ENCODE assay signal across 8 cellular contexts in genomic region chr1:227788279-227789041, GRCh38. TPM values are rescaled to one million over a fixed set of nuclear protein-coding genes. Genes with fewer than 3 reads are reported as not detected.
DNase-seq lines count a peak whose midpoint lies in the region; ATAC-seq and TF ChIP-seq lines count a peak whose summit lies in the region.

No MANE protein-coding gene starts in this region.

- H3K27ac ChIP-seq in foreskin keratinocyte (peak overlapping the region; percentile 35), ovary (peak overlapping the region in 1 of 2 donors; percentile 76)

- no peaks in the 10 kb centered on the region for H3K9me3 Mint-ChIP-seq in activated CD8-positive, alpha-beta T cell treated with anti-CD3 and anti-CD28 coated beads for 36 hours

- H3K4me1 Mint-ChIP-seq in activated CD8-positive, alpha-beta T cell treated with anti-CD3 and anti-CD28 coated beads for 36 hours (ENCODE audit: low read depth): peaks cover 20% of the 10 kb centered on the region

- TF ChIP-seq EP300 in ovary (IDR thresholded peaks at IDR 0.05): no peak

- H3K36me3 Mint-ChIP-seq in activated CD8-positive, alpha-beta T cell treated with anti-CD3 and anti-CD28 coated beads for 36 hours (ENCODE audit: low read depth): no peaks in the 10 kb centered on the region

- peak; percentile 66 for ATAC-seq in GM18498 (IDR thresholded peaks at IDR 0.05; ENCODE audit: unreplicated experiment)
- peak; percentile 58 for ATAC-seq in HG02852 (IDR thresholded peaks at IDR 0.05; ENCODE audit: unreplicated experiment)
- ATAC-seq in activated CD8-positive, alpha-beta T cell treated with anti-CD3 and anti-CD28 coated beads for 36 hours: peak; percentile 69
- ATAC-seq in foreskin keratinocyte: peak; percentile 74

- intact Hi-C loops in activated CD8-positive, alpha-beta T cell treated with anti-CD3 and anti-CD28 coated beads for 36 hours (cut with micrococcal nuclease): no loop called here
- intact Hi-C loops in ovary (cut with DNase I): loop anchor here in 1 of 4 donors (2.0 kb wide), 1 partner anchor 60 kb away; no protein-coding TSS in a partner anchor

- 1 to 2% (median 2%) methylated on average over 61 to 67 of the region's 67 CpGs for WGBS in ovary, 3 donors

- H3K4me3 ChIP-seq in AG09309 (ENCODE audit: control insufficient read depth, low read depth, low read length) (peak overlapping the region; percentile 58), ovary (peak overlapping the region; percentile 41)

- CTCF ChIA-PET in activated CD8-positive, alpha-beta T cell treated with anti-CD3 and anti-CD28 coated beads for 36 hours (lab: Charles Lee): interaction anchor here (0.6 to 1.3 kb wide), 2 partner anchors 157 to 168 kb away, joined by 3 to 6 read pairs; no protein-coding TSS in a partner anchor

- no peak for TF ChIP-seq CTCF in AG09309 (IDR thresholded peaks at IDR 0.05; ENCODE audit: control insufficient read depth, insufficient read depth, low read depth, low read length, missing control alignments)
- TF ChIP-seq CTCF in activated CD8-positive, alpha-beta T cell treated with anti-CD3 and anti-CD28 coated beads for 36 hours (IDR thresholded peaks at IDR 0.05): no peak
- TF ChIP-seq CTCF in foreskin keratinocyte (conservative IDR thresholded peaks at IDR 0.05): no peak
- TF ChIP-seq CTCF in ovary (IDR thresholded peaks at IDR 0.05): no peak

- no peak for DNase-seq in AG09309 (ENCODE audit: low read depth)
- DNase-seq in NCI-H146 treated with DMSO at 0.1 percent for 48 hours (lab: John Stamatoyannopoulos, UW; ENCODE audit: unreplicated experiment): peak; percentile 94
- DNase-seq in activated CD8-positive, alpha-beta T cell treated with anti-CD3 and anti-CD28 coated beads for 36 hours: peak; percentile 76
- peak; percentile 22 to 62 for DNase-seq in foreskin keratinocyte
- peak; percentile 62 to 81 (median 79) for DNase-seq in ovary
- DNase-seq in middle frontal gyrus (ENCODE audit: extremely low spot score, low spot score): no peak

- H3K4me1 ChIP-seq in foreskin keratinocyte: no peaks in the 10 kb centered on the region
- H3K4me1 ChIP-seq in ovary (ENCODE audit: insufficient read depth): peaks cover 19% of the 10 kb centered on the region

- peaks cover 9% of the 10 kb centered on the region for H3K27me3 ChIP-seq in foreskin keratinocyte
- no peaks in the 10 kb centered on the region for H3K27me3 ChIP-seq in ovary

- POLR2A ChIA-PET in activated CD8-positive, alpha-beta T cell treated with anti-CD3 and anti-CD28 coated beads for 36 hours (lab: Charles Lee): interaction anchor here (1.3 kb wide), 1 partner anchor 16 kb away, joined by 6 read pairs; no protein-coding TSS in a partner anchor

- peaks cover 4% of the 10 kb centered on the region for H3K27me3 Mint-ChIP-seq in activated CD8-positive, alpha-beta T cell treated with anti-CD3 and anti-CD28 coated beads for 36 hours

- no peak overlapping the region for H3K27ac Mint-ChIP-seq in activated CD8-positive, alpha-beta T cell treated with anti-CD3 and anti-CD28 coated beads for 36 hours

- H3K36me3 ChIP-seq in ovary: no peaks in the 10 kb centered on the region

- no peak for TF ChIP-seq POLR2A in ovary (IDR thresholded peaks at IDR 0.05)

- H3K4me3 Mint-ChIP-seq in activated CD8-positive, alpha-beta T cell treated with anti-CD3 and anti-CD28 coated beads for 36 hours: peak overlapping the region; percentile 72

- H3K9me3 ChIP-seq in ovary: no peaks in the 10 kb centered on the region

RNA-seq across cellular contexts. Expression of gene PRSS38, which starts 27.0 kb away (rescaled TPM):
- not detected for total RNA-seq in activated CD8-positive, alpha-beta T cell treated with anti-CD3 and anti-CD28 coated beads for 36 hours
- total RNA-seq in foreskin keratinocyte (not detected in 2 replicates), ovary (not detected)
- polyA plus RNA-seq in foreskin keratinocyte (not detected in 2 replicates), ovary (not detected)

RNA-seq across cellular contexts. Expression of gene SNAP47, which starts 53.2 kb away (rescaled TPM):
- 10 to 100 TPM; 25.3 to 25.5 TPM for total RNA-seq in activated CD8-positive, alpha-beta T cell treated with anti-CD3 and anti-CD28 coated beads for 36 hours
- total RNA-seq in foreskin keratinocyte (30.9 and 33.1 TPM in 2 replicates), ovary (100 to 1,000 TPM in 4 of 7 donors, 10 to 100 TPM in 3; 63.5 to 135 (median 106) TPM)
- polyA plus RNA-seq in foreskin keratinocyte (25.1 and 27.0 TPM in 2 replicates), ovary (10 to 100 TPM; 43.5 to 74.9 TPM)

RNA-seq across cellular contexts. Expression of gene JMJD4, which starts 53.4 kb away (rescaled TPM):
- total RNA-seq in activated CD8-positive, alpha-beta T cell treated with anti-CD3 and anti-CD28 coated beads for 36 hours: 10 to 100 TPM; 16.2 to 17.3 TPM
- 24.2 and 26.2 TPM in 2 replicates for total RNA-seq in foreskin keratinocyte
- polyA plus RNA-seq in foreskin keratinocyte: 23.6 and 24.6 TPM in 2 replicates
- 10 to 100 TPM; 23.9 to 28.9 (median 26.4) TPM for total RNA-seq in ovary
- polyA plus RNA-seq in ovary: 10 to 100 TPM in 1 of 2 donors, 1 to 10 TPM in 1; 5.9 to 19.9 TPM

Comparison
In these comparisons a context has a peak if more than half of its experiments do, and no peak if none do; other contexts are left out.
1. DNase-seq: peak in NCI-H146 treated with DMSO at 0.1 percent for 48 hours (single experiment), activated CD8-positive, alpha-beta T cell treated with anti-CD3 and anti-CD28 coated beads for 36 hours (single experiment), foreskin keratinocyte (2 of 2) and ovary (5 of 5); none in AG09309 (single experiment) and middle frontal gyrus (single experiment).
2. Peak in every context shown above with its lines, with median percentiles within 50 percentile points of each other: ATAC-seq.